In genomic region chr6:42451595-42452170, GRCh38 we compare ENCODE assay signal across 8 cellular contexts. TPM values are rescaled to one million over a fixed set of nuclear protein-coding genes. Genes with fewer than 3 reads are reported as not detected.
DNase-seq lines count a peak whose midpoint lies in the region; ATAC-seq and TF ChIP-seq lines count a peak whose summit lies in the region.

Gene TRERF1 (minus strand): TSS chr6:42451926. CDS start chr6:42269590, 182,336 bp downstream.

- peak within 1 kb of the TSS; percentile 79 for H3K4me3 ChIP-seq in kidney epithelial cell (ENCODE audit: low read depth, low read length)

- H3K27ac ChIP-seq in VCaP, result peak within 1 kb of the TSS; percentile 93

- DNase-seq in COR-L47 (lab: John Stamatoyannopoulos, UW), result peak; percentile 76
- DNase-seq in NCI-H2196 (lab: John Stamatoyannopoulos, UW; ENCODE audit: unreplicated experiment), result peak; percentile 64
- peak; percentile 84 for DNase-seq in cerebellar cortex (ENCODE audit: low spot score)
- DNase-seq in kidney epithelial cell (ENCODE audit: low read depth), result no peak
- peak; percentile 21 to 31 for DNase-seq in stimulated activated CD4-positive, alpha-beta T cell treated with anti-CD3 and anti-CD28 coated beads, Interleukin-15, amount 100 ng/mL, for 48 hours (ENCODE audit: low read depth in 2 of 2)
- no peak for DNase-seq in cerebellar nuclear complex (lab: John Stamatoyannopoulos, UW)

- TF ChIP-seq CTCF in VCaP (conservative IDR thresholded peaks at IDR 0.05) (no peak), kidney epithelial cell (IDR thresholded peaks at IDR 0.05; ENCODE audit: insufficient read depth, low read length, poor library complexity, severe bottlenecking) (no peak)

- no peaks in the 10 kb centered on the region for H3K27me3 ChIP-seq in kidney epithelial cell (ENCODE audit: control insufficient read depth, insufficient read depth, low read length)

- H3K36me3 ChIP-seq in kidney epithelial cell (ENCODE audit: control insufficient read depth, insufficient read depth, low read length), result no peaks in the 10 kb centered on the region

- peak; percentile 29 for ATAC-seq in HG02588 (IDR thresholded peaks at IDR 0.05; ENCODE audit: unreplicated experiment)

RNA-seq across cellular contexts. Expression of gene TRERF1, which starts in this region (rescaled TPM):
- 0.75 and 1.4 TPM in 2 replicates for total RNA-seq in kidney epithelial cell

Comparison
In these comparisons a context has a peak if more than half of its experiments do, and no peak if none do; other contexts are left out.
1. DNase-seq: peak in COR-L47 (single experiment), NCI-H2196 (single experiment), cerebellar cortex (single experiment) and stimulated activated CD4-positive, alpha-beta T cell treated with anti-CD3 and anti-CD28 coated beads, Interleukin-15, amount 100 ng/mL, for 48 hours (2 of 2); none in kidney epithelial cell (single experiment) and cerebellar nuclear complex (0 of 2).